Comparison of ENCODE assay signal across 1 cellular context in the genomic region with DNA sequence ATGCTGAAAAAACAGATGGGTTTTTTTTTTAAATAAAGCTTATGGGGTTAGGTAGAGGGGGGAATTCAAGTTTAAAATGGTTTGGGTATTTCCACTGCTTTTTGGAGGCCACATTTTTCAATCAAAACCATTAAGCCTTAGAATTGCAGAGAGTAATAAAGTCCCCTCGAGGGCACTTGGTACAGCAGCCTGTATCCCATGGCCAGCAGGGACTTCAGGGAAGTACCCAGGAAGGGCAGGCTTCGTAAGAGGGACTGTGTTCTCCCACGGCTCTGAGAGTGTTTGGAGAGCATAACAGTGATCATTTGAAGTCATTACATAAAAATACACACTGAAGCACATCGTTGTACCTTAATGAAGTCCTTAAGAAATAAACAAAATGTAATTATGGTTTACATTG.
TF ChIP-seq lines count a peak whose summit lies in the region.

No MANE protein-coding gene starts in this region.

TF ChIP-seq in GM23338, 12 proteins besides CTCF, POLR2A, EP300 and RAD21 (continued from another document):
- TF ChIP-seq, protein P1, sequence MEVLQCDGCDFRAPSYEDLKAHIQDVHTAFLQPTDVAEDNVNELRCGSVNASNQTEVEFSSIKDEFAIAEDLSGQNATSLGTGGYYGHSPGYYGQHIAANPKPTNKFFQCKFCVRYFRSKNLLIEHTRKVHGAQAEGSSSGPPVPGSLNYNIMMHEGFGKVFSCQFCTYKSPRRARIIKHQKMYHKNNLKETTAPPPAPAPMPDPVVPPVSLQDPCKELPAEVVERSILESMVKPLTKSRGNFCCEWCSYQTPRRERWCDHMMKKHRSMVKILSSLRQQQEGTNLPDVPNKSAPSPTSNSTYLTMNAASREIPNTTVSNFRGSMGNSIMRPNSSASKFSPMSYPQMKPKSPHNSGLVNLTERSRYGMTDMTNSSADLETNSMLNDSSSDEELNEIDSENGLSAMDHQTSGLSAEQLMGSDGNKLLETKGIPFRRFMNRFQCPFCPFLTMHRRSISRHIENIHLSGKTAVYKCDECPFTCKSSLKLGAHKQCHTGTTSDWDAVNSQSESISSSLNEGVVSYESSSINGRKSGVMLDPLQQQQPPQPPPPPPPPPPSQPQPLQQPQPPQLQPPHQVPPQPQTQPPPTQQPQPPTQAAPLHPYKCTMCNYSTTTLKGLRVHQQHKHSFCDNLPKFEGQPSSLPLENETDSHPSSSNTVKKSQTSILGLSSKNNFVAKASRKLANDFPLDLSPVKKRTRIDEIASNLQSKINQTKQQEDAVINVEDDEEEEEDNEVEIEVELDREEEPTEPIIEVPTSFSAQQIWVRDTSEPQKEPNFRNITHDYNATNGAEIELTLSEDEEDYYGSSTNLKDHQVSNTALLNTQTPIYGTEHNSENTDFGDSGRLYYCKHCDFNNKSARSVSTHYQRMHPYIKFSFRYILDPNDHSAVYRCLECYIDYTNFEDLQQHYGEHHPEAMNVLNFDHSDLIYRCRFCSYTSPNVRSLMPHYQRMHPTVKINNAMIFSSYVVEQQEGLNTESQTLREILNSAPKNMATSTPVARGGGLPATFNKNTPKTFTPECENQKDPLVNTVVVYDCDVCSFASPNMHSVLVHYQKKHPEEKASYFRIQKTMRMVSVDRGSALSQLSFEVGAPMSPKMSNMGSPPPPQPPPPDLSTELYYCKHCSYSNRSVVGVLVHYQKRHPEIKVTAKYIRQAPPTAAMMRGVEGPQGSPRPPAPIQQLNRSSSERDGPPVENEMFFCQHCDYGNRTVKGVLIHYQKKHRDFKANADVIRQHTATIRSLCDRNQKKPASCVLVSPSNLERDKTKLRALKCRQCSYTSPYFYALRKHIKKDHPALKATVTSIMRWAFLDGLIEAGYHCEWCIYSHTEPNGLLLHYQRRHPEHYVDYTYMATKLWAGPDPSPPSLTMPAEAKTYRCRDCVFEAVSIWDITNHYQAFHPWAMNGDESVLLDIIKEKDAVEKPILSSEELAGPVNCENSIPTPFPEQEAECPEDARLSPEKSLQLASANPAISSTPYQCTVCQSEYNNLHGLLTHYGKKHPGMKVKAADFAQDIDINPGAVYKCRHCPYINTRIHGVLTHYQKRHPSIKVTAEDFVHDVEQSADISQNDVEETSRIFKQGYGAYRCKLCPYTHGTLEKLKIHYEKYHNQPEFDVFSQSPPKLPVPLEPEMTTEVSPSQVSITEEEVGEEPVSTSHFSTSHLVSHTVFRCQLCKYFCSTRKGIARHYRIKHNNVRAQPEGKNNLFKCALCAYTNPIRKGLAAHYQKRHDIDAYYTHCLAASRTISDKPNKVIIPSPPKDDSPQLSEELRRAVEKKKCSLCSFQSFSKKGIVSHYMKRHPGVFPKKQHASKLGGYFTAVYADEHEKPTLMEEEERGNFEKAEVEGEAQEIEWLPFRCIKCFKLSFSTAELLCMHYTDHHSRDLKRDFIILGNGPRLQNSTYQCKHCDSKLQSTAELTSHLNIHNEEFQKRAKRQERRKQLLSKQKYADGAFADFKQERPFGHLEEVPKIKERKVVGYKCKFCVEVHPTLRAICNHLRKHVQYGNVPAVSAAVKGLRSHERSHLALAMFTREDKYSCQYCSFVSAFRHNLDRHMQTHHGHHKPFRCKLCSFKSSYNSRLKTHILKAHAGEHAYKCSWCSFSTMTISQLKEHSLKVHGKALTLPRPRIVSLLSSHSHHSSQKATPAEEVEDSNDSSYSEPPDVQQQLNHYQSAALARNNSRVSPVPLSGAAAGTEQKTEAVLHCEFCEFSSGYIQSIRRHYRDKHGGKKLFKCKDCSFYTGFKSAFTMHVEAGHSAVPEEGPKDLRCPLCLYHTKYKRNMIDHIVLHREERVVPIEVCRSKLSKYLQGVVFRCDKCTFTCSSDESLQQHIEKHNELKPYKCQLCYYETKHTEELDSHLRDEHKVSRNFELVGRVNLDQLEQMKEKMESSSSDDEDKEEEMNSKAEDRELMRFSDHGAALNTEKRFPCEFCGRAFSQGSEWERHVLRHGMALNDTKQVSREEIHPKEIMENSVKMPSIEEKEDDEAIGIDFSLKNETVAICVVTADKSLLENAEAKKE (CRISPR knock-in tag; IDR thresholded peaks at IDR 0.05) = no peak
- TF ChIP-seq EZH2phosphoT487 (IDR thresholded peaks at IDR 0.05; ENCODE audit: unreplicated experiment) (no peak), CREB1 (CRISPR knock-in tag; IDR thresholded peaks at IDR 0.05; ENCODE audit: low read depth) (no peak), EZH2 (IDR thresholded peaks at IDR 0.05; ENCODE audit: low read depth, unreplicated experiment) (no peak), STAT1 (IDR thresholded peaks at IDR 0.05; ENCODE audit: unreplicated experiment) (no peak), JUNB (IDR thresholded peaks at IDR 0.05; ENCODE audit: unreplicated experiment) (no peak)
- TF ChIP-seq, protein P2, sequence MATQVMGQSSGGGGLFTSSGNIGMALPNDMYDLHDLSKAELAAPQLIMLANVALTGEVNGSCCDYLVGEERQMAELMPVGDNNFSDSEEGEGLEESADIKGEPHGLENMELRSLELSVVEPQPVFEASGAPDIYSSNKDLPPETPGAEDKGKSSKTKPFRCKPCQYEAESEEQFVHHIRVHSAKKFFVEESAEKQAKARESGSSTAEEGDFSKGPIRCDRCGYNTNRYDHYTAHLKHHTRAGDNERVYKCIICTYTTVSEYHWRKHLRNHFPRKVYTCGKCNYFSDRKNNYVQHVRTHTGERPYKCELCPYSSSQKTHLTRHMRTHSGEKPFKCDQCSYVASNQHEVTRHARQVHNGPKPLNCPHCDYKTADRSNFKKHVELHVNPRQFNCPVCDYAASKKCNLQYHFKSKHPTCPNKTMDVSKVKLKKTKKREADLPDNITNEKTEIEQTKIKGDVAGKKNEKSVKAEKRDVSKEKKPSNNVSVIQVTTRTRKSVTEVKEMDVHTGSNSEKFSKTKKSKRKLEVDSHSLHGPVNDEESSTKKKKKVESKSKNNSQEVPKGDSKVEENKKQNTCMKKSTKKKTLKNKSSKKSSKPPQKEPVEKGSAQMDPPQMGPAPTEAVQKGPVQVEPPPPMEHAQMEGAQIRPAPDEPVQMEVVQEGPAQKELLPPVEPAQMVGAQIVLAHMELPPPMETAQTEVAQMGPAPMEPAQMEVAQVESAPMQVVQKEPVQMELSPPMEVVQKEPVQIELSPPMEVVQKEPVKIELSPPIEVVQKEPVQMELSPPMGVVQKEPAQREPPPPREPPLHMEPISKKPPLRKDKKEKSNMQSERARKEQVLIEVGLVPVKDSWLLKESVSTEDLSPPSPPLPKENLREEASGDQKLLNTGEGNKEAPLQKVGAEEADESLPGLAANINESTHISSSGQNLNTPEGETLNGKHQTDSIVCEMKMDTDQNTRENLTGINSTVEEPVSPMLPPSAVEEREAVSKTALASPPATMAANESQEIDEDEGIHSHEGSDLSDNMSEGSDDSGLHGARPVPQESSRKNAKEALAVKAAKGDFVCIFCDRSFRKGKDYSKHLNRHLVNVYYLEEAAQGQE (IDR thresholded peaks at IDR 0.05; ENCODE audit: unreplicated experiment) = no peak
